Comparison of ENCODE assay signal across 1 cellular context in genomic region chr6:125798734-125799510, GRCh38.
TF ChIP-seq lines count a peak whose summit lies in the region.

No MANE protein-coding gene starts in this region.

TF ChIP-seq in GM23338, 12 proteins besides CTCF, POLR2A, EP300 and RAD21 (continued from another document):
- TF ChIP-seq STAT1 (IDR thresholded peaks at IDR 0.05; ENCODE audit: unreplicated experiment) (no peak), POLR2AphosphoS5 (IDR thresholded peaks at IDR 0.05; ENCODE audit: low read depth) (no peak), ZNF114 (CRISPR knock-in tag; IDR thresholded peaks at IDR 0.05) (no peak)
